1 cellular context compared by ENCODE assay signal in genomic region chr20:49675368-49676151, GRCh38.
TF ChIP-seq lines count a peak whose summit lies in the region.

No MANE protein-coding gene starts in this region.

TF ChIP-seq in HepG2, 621 proteins besides CTCF, POLR2A, EP300 and RAD21 (continued from another document and continues in another):
- TF ChIP-seq ARID5B (CRISPR knock-in tag; IDR thresholded peaks at IDR 0.05) (peak; percentile 83), ZBTB7B (CRISPR knock-in tag; IDR thresholded peaks at IDR 0.05) (peak; percentile 68; the same call in 1 of the 2 replicates), ZNF30 (CRISPR knock-in tag; IDR thresholded peaks at IDR 0.05) (no peak), POGZ (CRISPR knock-in tag; IDR thresholded peaks at IDR 0.05) (0 out of 2 replicates have a peak, but pooled peaks have one; percentile 35), REPIN1 (CRISPR knock-in tag; IDR thresholded peaks at IDR 0.05; ENCODE audit: borderline replicate concordance, low read depth) (0 out of 2 replicates have a peak, but pooled peaks have one; percentile 27), ATF7 (IDR thresholded peaks at IDR 0.05) (peak; percentile 70), ATF7 (CRISPR knock-in tag; IDR thresholded peaks at IDR 0.05) (no peak; the same call in 1 of the 2 replicates), ATF1 (CRISPR knock-in tag; IDR thresholded peaks at IDR 0.05) (no peak), TCF7L2 (IDR thresholded peaks at IDR 0.05; ENCODE audit: low read depth, low read length) (no peak), TRAFD1 (CRISPR knock-in tag; IDR thresholded peaks at IDR 0.05; ENCODE audit: borderline replicate concordance) (0 out of 2 replicates have a peak, but pooled peaks have one; percentile 32), REST (IDR thresholded peaks at IDR 0.05; ENCODE audit: borderline replicate concordance in 1 of 2, low read depth in 1 of 2, low read length in 2 of 2) (no peak), REL (CRISPR knock-in tag; conservative IDR thresholded peaks at IDR 0.05) (no peak), ZSCAN31 (CRISPR knock-in tag; IDR thresholded peaks at IDR 0.05; ENCODE audit: low read depth) (0 out of 2 replicates have a peak, but pooled peaks have one; percentile 44), ZNF138 (CRISPR knock-in tag; IDR thresholded peaks at IDR 0.05; ENCODE audit: low read depth) (no peak), ZSCAN25 (CRISPR knock-in tag; IDR thresholded peaks at IDR 0.05) (0 out of 2 replicates have a peak, but pooled peaks have one; percentile 39), FOXP4 (CRISPR knock-in tag; IDR thresholded peaks at IDR 0.05) (peak; percentile 76), MAX (IDR thresholded peaks at IDR 0.05) (peak; percentile 14; the same call in 1 of the 2 replicates), ZNF296 (CRISPR knock-in tag; conservative IDR thresholded peaks at IDR 0.05) (no peak), NCOR1 (IDR thresholded peaks at IDR 0.05; ENCODE audit: borderline replicate concordance, low read length) (peak; percentile 81), THAP8 (CRISPR knock-in tag; IDR thresholded peaks at IDR 0.05; ENCODE audit: borderline replicate concordance) (no peak), HNRNPL (IDR thresholded peaks at IDR 0.05; ENCODE audit: low read depth, low read length) (no peak), PRDM15 (CRISPR knock-in tag; IDR thresholded peaks at IDR 0.05) (peak; percentile 22; the same call in 1 of the 2 replicates), CHCHD3 (CRISPR knock-in tag; IDR thresholded peaks at IDR 0.05) (no peak), KAT8 (CRISPR knock-in tag; IDR thresholded peaks at IDR 0.05) (no peak), BCL3 (CRISPR knock-in tag; IDR thresholded peaks at IDR 0.05) (no peak), ZNF33B (CRISPR knock-in tag; IDR thresholded peaks at IDR 0.05) (no peak), EEA1 (CRISPR knock-in tag; IDR thresholded peaks at IDR 0.05; ENCODE audit: borderline replicate concordance) (no peak), SP4 (CRISPR knock-in tag; IDR thresholded peaks at IDR 0.05) (no peak), CHD4 (IDR thresholded peaks at IDR 0.05; ENCODE audit: borderline replicate concordance, low read length) (peak; percentile 98; the same call in 1 of the 2 replicates), GTF2F1 (IDR thresholded peaks at IDR 0.05; ENCODE audit: low read length) (0 out of 2 replicates have a peak, but pooled peaks have one; percentile 10), MTA3 (CRISPR knock-in tag; IDR thresholded peaks at IDR 0.05) (no peak)
- TF ChIP-seq, protein P1, sequence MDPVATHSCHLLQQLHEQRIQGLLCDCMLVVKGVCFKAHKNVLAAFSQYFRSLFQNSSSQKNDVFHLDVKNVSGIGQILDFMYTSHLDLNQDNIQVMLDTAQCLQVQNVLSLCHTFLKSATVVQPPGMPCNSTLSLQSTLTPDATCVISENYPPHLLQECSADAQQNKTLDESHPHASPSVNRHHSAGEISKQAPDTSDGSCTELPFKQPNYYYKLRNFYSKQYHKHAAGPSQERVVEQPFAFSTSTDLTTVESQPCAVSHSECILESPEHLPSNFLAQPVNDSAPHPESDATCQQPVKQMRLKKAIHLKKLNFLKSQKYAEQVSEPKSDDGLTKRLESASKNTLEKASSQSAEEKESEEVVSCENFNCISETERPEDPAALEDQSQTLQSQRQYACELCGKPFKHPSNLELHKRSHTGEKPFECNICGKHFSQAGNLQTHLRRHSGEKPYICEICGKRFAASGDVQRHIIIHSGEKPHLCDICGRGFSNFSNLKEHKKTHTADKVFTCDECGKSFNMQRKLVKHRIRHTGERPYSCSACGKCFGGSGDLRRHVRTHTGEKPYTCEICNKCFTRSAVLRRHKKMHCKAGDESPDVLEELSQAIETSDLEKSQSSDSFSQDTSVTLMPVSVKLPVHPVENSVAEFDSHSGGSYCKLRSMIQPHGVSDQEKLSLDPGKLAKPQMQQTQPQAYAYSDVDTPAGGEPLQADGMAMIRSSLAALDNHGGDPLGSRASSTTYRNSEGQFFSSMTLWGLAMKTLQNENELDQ (CRISPR knock-in tag; IDR thresholded peaks at IDR 0.05; ENCODE audit: borderline replicate concordance), result no peak
- TF ChIP-seq, protein P2, sequence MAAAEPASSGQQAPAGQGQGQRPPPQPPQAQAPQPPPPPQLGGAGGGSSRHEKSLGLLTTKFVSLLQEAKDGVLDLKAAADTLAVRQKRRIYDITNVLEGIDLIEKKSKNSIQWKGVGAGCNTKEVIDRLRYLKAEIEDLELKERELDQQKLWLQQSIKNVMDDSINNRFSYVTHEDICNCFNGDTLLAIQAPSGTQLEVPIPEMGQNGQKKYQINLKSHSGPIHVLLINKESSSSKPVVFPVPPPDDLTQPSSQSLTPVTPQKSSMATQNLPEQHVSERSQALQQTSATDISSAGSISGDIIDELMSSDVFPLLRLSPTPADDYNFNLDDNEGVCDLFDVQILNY (CRISPR knock-in tag; conservative IDR thresholded peaks at IDR 0.05), result no peak
- TF ChIP-seq, protein P3, sequence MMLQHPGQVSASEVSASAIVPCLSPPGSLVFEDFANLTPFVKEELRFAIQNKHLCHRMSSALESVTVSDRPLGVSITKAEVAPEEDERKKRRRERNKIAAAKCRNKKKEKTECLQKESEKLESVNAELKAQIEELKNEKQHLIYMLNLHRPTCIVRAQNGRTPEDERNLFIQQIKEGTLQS (CRISPR knock-in tag; IDR thresholded peaks at IDR 0.05), result peak; percentile 74; the same call in 1 of the 2 replicates
